Comparison of ENCODE assay signal across 8 cellular contexts in the genomic region with DNA sequence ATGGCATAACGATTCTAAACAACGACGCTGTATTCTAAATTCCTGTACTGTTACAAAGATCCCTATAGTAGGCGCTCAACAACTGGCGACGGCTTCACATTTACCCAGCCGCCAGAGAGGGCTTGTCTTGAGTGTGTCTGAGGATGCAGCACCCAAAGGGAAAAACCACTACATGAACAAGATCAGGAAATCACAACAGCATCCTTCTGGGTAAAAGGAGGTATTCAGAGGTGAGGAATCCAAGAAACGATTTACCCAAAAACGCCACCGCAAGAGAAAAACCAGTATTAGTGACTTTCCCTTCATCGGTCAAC. TPM values are rescaled to one million over a fixed set of nuclear protein-coding genes. Genes with fewer than 3 reads are reported as not detected.
DNase-seq lines count a peak whose midpoint lies in the region; ATAC-seq and TF ChIP-seq lines count a peak whose summit lies in the region.

No MANE protein-coding gene starts in this region.

- no peak overlapping the region for H3K14ac ChIP-seq in neuronal stem cell (ENCODE audit: low read length)

- H3K9me2 ChIP-seq in GM23248 (ENCODE audit: insufficient read depth) = no peaks in the 10 kb centered on the region
- H3K9me2 ChIP-seq in Karpas-422 (replicated peaks; ENCODE audit: insufficient read depth, low read length) = no peaks in the 10 kb centered on the region

- TF ChIP-seq CTCF in foreskin keratinocyte (conservative IDR thresholded peaks at IDR 0.05) = peak; percentile 86

- H3K9ac ChIP-seq in GM23248 (peak overlapping the region; percentile 92), Karpas-422 (ENCODE audit: low read length) (peak overlapping the region; percentile 93), neuronal stem cell (ENCODE audit: low read depth, low read length, poor library complexity) (no peak overlapping the region)

- H2BK12ac ChIP-seq in neuronal stem cell (ENCODE audit: low read length) = no peak overlapping the region

- H3K27me3 ChIP-seq in GM23248 (replicated peaks; ENCODE audit: insufficient read depth) (no peaks in the 10 kb centered on the region), Karpas-422 (ENCODE audit: low read length) (no peaks in the 10 kb centered on the region), foreskin keratinocyte (no peaks in the 10 kb centered on the region), neuronal stem cell (ENCODE audit: control insufficient read depth in 3 of 3, insufficient read depth in 3 of 3, low read depth in 1 of 3, low read length in 3 of 3) (no peaks in the 10 kb centered on the region)

- H4K20me1 ChIP-seq in GM23248 (ENCODE audit: insufficient read depth) = no peaks in the 10 kb centered on the region; the same call in 1 of the 2 replicates
- H4K20me1 ChIP-seq in Karpas-422 (ENCODE audit: insufficient read depth, low read depth, low read length) = no peaks in the 10 kb centered on the region

- H3K18ac ChIP-seq in neuronal stem cell (ENCODE audit: low read length) = peak overlapping the region; percentile 96

- ATAC-seq in activated T-helper 17 cell treated with anti-CD3 and anti-CD28 coated beads, Interleukin-2, amount 50 U/mL, for 72 hours (replicated peaks) = peak; percentile 76
- ATAC-seq in foreskin keratinocyte = peak; percentile 78

- H2BK5ac ChIP-seq in neuronal stem cell (ENCODE audit: low read length) = no peak overlapping the region

- no peaks in the 10 kb centered on the region for H3K27me3 Mint-ChIP-seq in activated T-helper 17 cell treated with anti-CD3 and anti-CD28 coated beads, Interleukin-2, amount 50 U/mL, for 72 hours

- H4K8ac ChIP-seq in neuronal stem cell (ENCODE audit: low read depth, low read length) = no peak overlapping the region

- H2BK15ac ChIP-seq in neuronal stem cell (ENCODE audit: low read length) = no peak overlapping the region

- no peak overlapping the region for H3K4ac ChIP-seq in neuronal stem cell (ENCODE audit: low read length)

- no peaks in the 10 kb centered on the region for H3K9me3 ChIP-seq in GM23248 (ENCODE audit: low read depth)
- no peaks in the 10 kb centered on the region for H3K9me3 ChIP-seq in Karpas-422 (ENCODE audit: low read length)
- peaks cover 2 to 8% of the 10 kb centered on the region in 2 donors for H3K9me3 ChIP-seq in neuronal stem cell (replicated peaks in 1 of 2; ENCODE audit: control insufficient read depth in 2 of 2, insufficient read depth in 1 of 2, low read depth in 1 of 2, low read length in 2 of 2)

- H3K4me1 Mint-ChIP-seq in activated T-helper 17 cell treated with anti-CD3 and anti-CD28 coated beads, Interleukin-2, amount 50 U/mL, for 72 hours = peaks cover 26% of the 10 kb centered on the region

- no peak overlapping the region for H3K23ac ChIP-seq in neuronal stem cell (ENCODE audit: low read depth, low read length, poor library complexity)

- no peak overlapping the region for H4K91ac ChIP-seq in neuronal stem cell (ENCODE audit: low read depth, low read length, poor library complexity)

- peak overlapping the region; percentile 89 for H3K4me2 ChIP-seq in GM23248 (ENCODE audit: unreplicated experiment)
- H3K4me2 ChIP-seq in Karpas-422 (ENCODE audit: low read depth, low read length, poor library complexity, severe bottlenecking) = peak overlapping the region; percentile 78
- H3K4me2 ChIP-seq in neuronal stem cell (ENCODE audit: insufficient read depth, low read length, poor library complexity, severe bottlenecking) = peak overlapping the region; percentile 49

- H3K4me3 Mint-ChIP-seq in activated T-helper 17 cell treated with anti-CD3 and anti-CD28 coated beads, Interleukin-2, amount 50 U/mL, for 72 hours = no peak overlapping the region

- no peak overlapping the region for H3K27ac Mint-ChIP-seq in activated T-helper 17 cell treated with anti-CD3 and anti-CD28 coated beads, Interleukin-2, amount 50 U/mL, for 72 hours

- H3K4me3 ChIP-seq in GM23248 (peak overlapping the region; percentile 89), Karpas-422 (ENCODE audit: low read length) (peak overlapping the region; percentile 97), neuronal stem cell (ENCODE audit: low read length in 2 of 2) (peak overlapping the region; percentile 91 to 98)

- no peaks in the 10 kb centered on the region for H3K9me3 Mint-ChIP-seq in activated T-helper 17 cell treated with anti-CD3 and anti-CD28 coated beads, Interleukin-2, amount 50 U/mL, for 72 hours

- H3K4me1 ChIP-seq in GM23248 (ENCODE audit: insufficient read depth) (peaks cover 7% of the 10 kb centered on the region; the same call in 1 of the 2 replicates), Karpas-422 (ENCODE audit: low read length) (peaks cover 21% of the 10 kb centered on the region), foreskin keratinocyte (no peaks in the 10 kb centered on the region), neuronal stem cell (ENCODE audit: control insufficient read depth in 2 of 2, insufficient read depth in 1 of 2, low read depth in 1 of 2, low read length in 2 of 2) (peaks cover 0 to 2% of the 10 kb centered on the region in 2 donors)

- peak; percentile 88 for DNase-seq in ELR (ENCODE audit: low read depth)
- peak; percentile 90 for DNase-seq in GM23248
- peak; percentile 88 for DNase-seq in Karpas-422
- peak; percentile 76 for DNase-seq in RPMI7951 (ENCODE audit: low read depth)
- peak; percentile 71 to 84 for DNase-seq in foreskin keratinocyte
- DNase-seq in neuronal stem cell (ENCODE audit: low spot score) = peak; percentile 58
- peak; percentile 93 for DNase-seq in superior temporal gyrus (ENCODE audit: extremely low spot score)

- peaks cover 5% of the 10 kb centered on the region for H3K79me1 ChIP-seq in neuronal stem cell (ENCODE audit: low read depth, low read length)

- 0 out of 2 replicates have a peak, but pooled peaks cover 7% of the 10 kb centered on the region for H3K36me3 ChIP-seq in GM23248 (ENCODE audit: low read depth)
- H3K36me3 ChIP-seq in Karpas-422 (ENCODE audit: insufficient read depth, low read length) = 0 out of 2 replicates have a peak, but pooled peaks cover 9% of the 10 kb centered on the region
- H3K36me3 ChIP-seq in neuronal stem cell (replicated peaks in 1 of 2; ENCODE audit: control insufficient read depth in 2 of 2, insufficient read depth in 2 of 2, low read length in 2 of 2) = peaks cover 3 to 21% of the 10 kb centered on the region in 2 donors

- H2BK120ac ChIP-seq in neuronal stem cell (ENCODE audit: low read depth, low read length) = no peak overlapping the region

- in situ Hi-C loops in GM23248 (cut with MboI) = no loop called here

- peaks cover 32% of the 10 kb centered on the region for H3F3A ChIP-seq in GM23248 (ENCODE audit: insufficient read depth)

- peak overlapping the region; percentile 92 for H2AFZ ChIP-seq in GM23248
- peak overlapping the region; percentile 90 for H2AFZ ChIP-seq in Karpas-422 (ENCODE audit: low read length)
- peak overlapping the region; percentile 96 for H2AFZ ChIP-seq in neuronal stem cell (ENCODE audit: low read length)

- WGBS in GM23248 (ENCODE audit: low coverage in 1 of 2, low lambda C conversion rate in 2 of 2, missing lambda C conversion rate in 2 of 2), 2 experiments = 0 to 1% methylated on average over 11 of the region's 11 CpGs
- WGBS in neuronal stem cell (ENCODE audit: extremely low coverage in 2 of 2, insufficient read length in 2 of 2, insufficient replicate concordance in 1 of 2), 2 donors = no CpG with 5 or more reads among the region's 11 CpGs

- H3K79me2 ChIP-seq in GM23248 (ENCODE audit: insufficient read depth) = peaks cover 45% of the 10 kb centered on the region
- H3K79me2 ChIP-seq in Karpas-422 (ENCODE audit: low read length) = peaks cover 59% of the 10 kb centered on the region

- peak overlapping the region; percentile 52 for H2AK5ac ChIP-seq in neuronal stem cell (ENCODE audit: low read depth, low read length)

- H3K36me3 Mint-ChIP-seq in activated T-helper 17 cell treated with anti-CD3 and anti-CD28 coated beads, Interleukin-2, amount 50 U/mL, for 72 hours (ENCODE audit: low read depth) = peaks cover 41% of the 10 kb centered on the region

- H3K27ac ChIP-seq in GM23248 (peak overlapping the region; percentile 78), Karpas-422 (ENCODE audit: low read length) (peak overlapping the region; percentile 79), foreskin keratinocyte (peak overlapping the region; percentile 51), neuronal stem cell (replicated peaks; ENCODE audit: low read length) (no peak overlapping the region)

RNA-seq across cellular contexts. Expression of gene TTC33, which starts 0.7 kb away (rescaled TPM):
- 6.8 and 8.0 TPM in 2 replicates for total RNA-seq in GM23248 (2014; rRNA removed; shearing (Covaris generic))
- polyA plus RNA-seq in GM23248 (2016; fragmentation: Nextera tagmentation; extraction: Ambion mirVana) (9.0 and 9.3 TPM in 2 replicates), foreskin keratinocyte (2.8 and 3.4 TPM in 2 replicates)
- 17.0 and 18.5 TPM in 2 replicates for total RNA-seq in Karpas-422 (2014; rRNA removed; shearing (Covaris generic); ENCODE audit: low replicate concordance)
- 13.4 and 19.5 TPM in 2 replicates for total RNA-seq in RPMI7951 (2014; rRNA removed; shearing (Covaris generic))
- 10 to 100 TPM; 14.1 to 21.4 TPM for total RNA-seq in activated T-helper 17 cell treated with anti-CD3 and anti-CD28 coated beads, Interleukin-2, amount 50 U/mL, for 72 hours
- total RNA-seq in foreskin keratinocyte = 10.4 and 10.5 TPM in 2 replicates
- polyA plus RNA-seq in neuronal stem cell (2013, experiment 1 of 2) = 11.7 TPM
- 11.9 TPM for polyA plus RNA-seq in neuronal stem cell (2013, experiment 2 of 2)

RNA-seq across cellular contexts. Expression of gene PRKAA1, which starts 43.1 kb away (rescaled TPM):
- 74.2 and 77.4 TPM in 2 replicates for total RNA-seq in GM23248 (2014; rRNA removed; shearing (Covaris generic))
- polyA plus RNA-seq in GM23248 (2016; fragmentation: Nextera tagmentation; extraction: Ambion mirVana) = 33.8 and 35.5 TPM in 2 replicates
- 53.0 and 62.2 TPM in 2 replicates for total RNA-seq in Karpas-422 (2014; rRNA removed; shearing (Covaris generic); ENCODE audit: low replicate concordance)
- total RNA-seq in RPMI7951 (2014; rRNA removed; shearing (Covaris generic)) = 63.7 and 75.9 TPM in 2 replicates
- total RNA-seq in activated T-helper 17 cell treated with anti-CD3 and anti-CD28 coated beads, Interleukin-2, amount 50 U/mL, for 72 hours = 10 to 100 TPM; 39.2 to 60.3 TPM
- total RNA-seq in foreskin keratinocyte = 50.9 and 57.5 TPM in 2 replicates
- 9.1 and 10.6 TPM in 2 replicates for polyA plus RNA-seq in foreskin keratinocyte
- polyA plus RNA-seq in neuronal stem cell (2013, experiment 1 of 2) = 18.9 TPM
- polyA plus RNA-seq in neuronal stem cell (2013, experiment 2 of 2) = 18.7 TPM
